1 cellular context compared by ENCODE assay signal in genomic region chr7:76303057-76303828, GRCh38.
TF ChIP-seq lines count a peak whose summit lies in the region.

No MANE protein-coding gene starts in this region.

TF ChIP-seq in K562, 482 proteins besides CTCF, POLR2A, EP300 and RAD21 (continued from another document):
- no peak for TF ChIP-seq ZHX1 (conservative IDR thresholded peaks at IDR 0.05; ENCODE audit: low read length)
- TF ChIP-seq KAT7 (CRISPR knock-in tag; IDR thresholded peaks at IDR 0.05; ENCODE audit: borderline replicate concordance) = 0 out of 2 replicates have a peak, but pooled peaks have one; percentile 12
- TF ChIP-seq BCL6 (CRISPR knock-in tag; IDR thresholded peaks at IDR 0.05) = no peak
- peak; percentile 56 for TF ChIP-seq ZNF592 (IDR thresholded peaks at IDR 0.05)
- peak; percentile 92 for TF ChIP-seq HMGN3 (IDR thresholded peaks at IDR 0.05; ENCODE audit: borderline replicate concordance, extremely low read depth, insufficient read length, low read depth, low read length)
- TF ChIP-seq XRCC5 (IDR thresholded peaks at IDR 0.05; ENCODE audit: low read depth, low read length) = peak; percentile 66; the same call in 1 of the 2 replicates
- peak; percentile 39; the same call in 1 of the 2 replicates for TF ChIP-seq CTBP1 (IDR thresholded peaks at IDR 0.05; ENCODE audit: borderline replicate concordance)
- TF ChIP-seq SIN3B (IDR thresholded peaks at IDR 0.05; ENCODE audit: low read depth) = no peak
- peak; percentile 59; the same call in 1 of the 2 replicates for TF ChIP-seq ATF7 (IDR thresholded peaks at IDR 0.05)
- TF ChIP-seq KAT2B (IDR thresholded peaks at IDR 0.05; ENCODE audit: low read depth, low read length) = no peak
- TF ChIP-seq SMARCB1 (IDR thresholded peaks at IDR 0.05; ENCODE audit: insufficient read length, low read depth) = no peak
- peak; percentile 92 for TF ChIP-seq L3MBTL2 (IDR thresholded peaks at IDR 0.05)
- peak; percentile 78 for TF ChIP-seq NKRF (IDR thresholded peaks at IDR 0.05; ENCODE audit: borderline replicate concordance)
- 0 out of 2 replicates have a peak, but pooled peaks have one; percentile 22 for TF ChIP-seq THAP12 (CRISPR knock-in tag; IDR thresholded peaks at IDR 0.05)
- 0 out of 2 replicates have a peak, but pooled peaks have one; percentile 71 for TF ChIP-seq ZKSCAN8 (CRISPR knock-in tag; IDR thresholded peaks at IDR 0.05)
- TF ChIP-seq SUPT5H (IDR thresholded peaks at IDR 0.05) = peak; percentile 69
- TF ChIP-seq HDAC1 (IDR thresholded peaks at IDR 0.05) = peak in 1 of 2 experiments; percentile 90; a peak in 2 of 4 replicates
- TF ChIP-seq UBTF (IDR thresholded peaks at IDR 0.05; ENCODE audit: borderline replicate concordance in 1 of 2, low read depth in 2 of 2, low read length in 2 of 2) = 0 out of 4 replicates have a peak, but pooled peaks of 1 of the 2 experiments have one; percentile 34
- TF ChIP-seq ZNF740 (CRISPR knock-in tag; IDR thresholded peaks at IDR 0.05) = peak; percentile 46; the same call in 1 of the 2 replicates
- no peak; a peak in 1 of 4 replicates for TF ChIP-seq ZNF740 (tag; IDR thresholded peaks at IDR 0.05)
- TF ChIP-seq RCOR1 (IDR thresholded peaks at IDR 0.05; ENCODE audit: borderline replicate concordance in 1 of 2, low read depth in 2 of 2, low read length in 2 of 2) = 0 out of 4 replicates have a peak, but pooled peaks of 1 of the 2 experiments have one; percentile 2
TF ChIP-seq in K562: peak in this region for 129.
